1 cellular context compared by ENCODE assay signal in the genomic region with DNA sequence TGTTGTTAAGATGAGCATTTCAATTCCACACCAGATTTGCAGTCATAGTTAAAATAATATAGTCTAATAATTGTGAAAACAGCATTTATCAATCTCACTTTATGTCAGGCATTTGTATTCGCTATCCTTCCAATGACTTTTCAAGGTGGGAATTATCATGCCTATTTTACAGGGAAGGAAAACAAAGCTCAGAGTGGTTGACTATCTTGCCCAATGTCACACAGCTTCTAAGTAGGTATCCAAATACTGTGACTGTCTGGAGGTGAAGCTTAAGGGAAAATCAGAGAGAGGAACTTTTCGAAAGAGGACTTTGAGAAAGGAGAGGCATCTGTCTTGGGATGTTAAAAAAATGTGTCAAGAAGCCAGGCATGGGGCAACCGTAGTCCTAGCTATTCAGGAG.
TF ChIP-seq lines count a peak whose summit lies in the region.

No MANE protein-coding gene starts in this region.

TF ChIP-seq in A549, 52 proteins besides CTCF, POLR2A, EP300 and RAD21 (continued from another document):
- TF ChIP-seq, protein P1, sequence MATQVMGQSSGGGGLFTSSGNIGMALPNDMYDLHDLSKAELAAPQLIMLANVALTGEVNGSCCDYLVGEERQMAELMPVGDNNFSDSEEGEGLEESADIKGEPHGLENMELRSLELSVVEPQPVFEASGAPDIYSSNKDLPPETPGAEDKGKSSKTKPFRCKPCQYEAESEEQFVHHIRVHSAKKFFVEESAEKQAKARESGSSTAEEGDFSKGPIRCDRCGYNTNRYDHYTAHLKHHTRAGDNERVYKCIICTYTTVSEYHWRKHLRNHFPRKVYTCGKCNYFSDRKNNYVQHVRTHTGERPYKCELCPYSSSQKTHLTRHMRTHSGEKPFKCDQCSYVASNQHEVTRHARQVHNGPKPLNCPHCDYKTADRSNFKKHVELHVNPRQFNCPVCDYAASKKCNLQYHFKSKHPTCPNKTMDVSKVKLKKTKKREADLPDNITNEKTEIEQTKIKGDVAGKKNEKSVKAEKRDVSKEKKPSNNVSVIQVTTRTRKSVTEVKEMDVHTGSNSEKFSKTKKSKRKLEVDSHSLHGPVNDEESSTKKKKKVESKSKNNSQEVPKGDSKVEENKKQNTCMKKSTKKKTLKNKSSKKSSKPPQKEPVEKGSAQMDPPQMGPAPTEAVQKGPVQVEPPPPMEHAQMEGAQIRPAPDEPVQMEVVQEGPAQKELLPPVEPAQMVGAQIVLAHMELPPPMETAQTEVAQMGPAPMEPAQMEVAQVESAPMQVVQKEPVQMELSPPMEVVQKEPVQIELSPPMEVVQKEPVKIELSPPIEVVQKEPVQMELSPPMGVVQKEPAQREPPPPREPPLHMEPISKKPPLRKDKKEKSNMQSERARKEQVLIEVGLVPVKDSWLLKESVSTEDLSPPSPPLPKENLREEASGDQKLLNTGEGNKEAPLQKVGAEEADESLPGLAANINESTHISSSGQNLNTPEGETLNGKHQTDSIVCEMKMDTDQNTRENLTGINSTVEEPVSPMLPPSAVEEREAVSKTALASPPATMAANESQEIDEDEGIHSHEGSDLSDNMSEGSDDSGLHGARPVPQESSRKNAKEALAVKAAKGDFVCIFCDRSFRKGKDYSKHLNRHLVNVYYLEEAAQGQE (IDR thresholded peaks at IDR 0.05): no peak
- TF ChIP-seq MYC (IDR thresholded peaks at IDR 0.05; ENCODE audit: borderline replicate concordance, low read length) (no peak), FOXS1 (CRISPR knock-in tag; IDR thresholded peaks at IDR 0.05) (no peak)
- TF ChIP-seq, protein P2, sequence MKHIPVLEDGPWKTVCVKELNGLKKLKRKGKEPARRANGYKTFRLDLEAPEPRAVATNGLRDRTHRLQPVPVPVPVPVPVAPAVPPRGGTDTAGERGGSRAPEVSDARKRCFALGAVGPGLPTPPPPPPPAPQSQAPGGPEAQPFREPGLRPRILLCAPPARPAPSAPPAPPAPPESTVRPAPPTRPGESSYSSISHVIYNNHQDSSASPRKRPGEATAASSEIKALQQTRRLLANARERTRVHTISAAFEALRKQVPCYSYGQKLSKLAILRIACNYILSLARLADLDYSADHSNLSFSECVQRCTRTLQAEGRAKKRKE (CRISPR knock-in tag; IDR thresholded peaks at IDR 0.05; ENCODE audit: low read depth): no peak
